In the genomic region with DNA sequence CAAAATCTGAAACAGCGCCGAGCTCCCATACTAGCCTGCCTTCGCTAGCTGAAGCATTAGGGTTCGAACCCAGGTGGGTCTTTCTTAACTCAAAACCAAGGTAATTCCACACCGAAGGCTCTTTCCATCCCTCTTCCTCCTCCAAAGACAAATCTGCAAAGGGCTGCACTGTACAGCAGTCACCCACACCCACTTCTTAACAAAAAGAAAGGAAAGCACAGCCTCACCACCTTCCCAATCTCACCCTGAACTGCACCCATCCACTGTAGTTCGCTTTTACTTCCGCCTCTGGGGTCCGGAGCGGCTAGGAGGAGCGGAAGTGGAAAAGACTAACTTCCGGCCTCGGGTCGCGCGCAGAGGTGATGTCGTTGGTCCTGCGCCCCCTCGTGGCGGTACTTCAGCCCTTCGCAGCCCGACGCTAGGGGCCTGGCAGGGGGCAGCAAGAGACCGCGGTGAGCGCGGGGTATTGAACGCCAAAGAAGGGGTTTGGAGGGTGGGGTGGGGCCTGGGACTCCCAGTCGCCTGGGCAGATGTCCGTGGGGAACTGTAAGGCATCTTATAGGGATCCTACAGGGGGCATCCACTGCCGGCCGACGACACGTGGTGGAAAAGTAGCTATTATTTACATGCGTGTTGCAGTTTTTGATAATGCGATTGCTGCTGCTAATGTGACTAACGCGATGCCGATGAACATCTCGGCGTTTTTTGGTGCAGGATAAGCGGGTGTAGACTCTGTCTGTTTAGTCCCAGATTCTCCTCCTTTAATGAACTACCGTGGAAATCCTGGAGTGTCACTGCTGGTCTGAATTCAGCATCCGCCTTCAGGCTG, we compare ENCODE assay signal across 1 cellular context.
TF ChIP-seq lines count a peak whose summit lies in the region.

A gene with protein sequence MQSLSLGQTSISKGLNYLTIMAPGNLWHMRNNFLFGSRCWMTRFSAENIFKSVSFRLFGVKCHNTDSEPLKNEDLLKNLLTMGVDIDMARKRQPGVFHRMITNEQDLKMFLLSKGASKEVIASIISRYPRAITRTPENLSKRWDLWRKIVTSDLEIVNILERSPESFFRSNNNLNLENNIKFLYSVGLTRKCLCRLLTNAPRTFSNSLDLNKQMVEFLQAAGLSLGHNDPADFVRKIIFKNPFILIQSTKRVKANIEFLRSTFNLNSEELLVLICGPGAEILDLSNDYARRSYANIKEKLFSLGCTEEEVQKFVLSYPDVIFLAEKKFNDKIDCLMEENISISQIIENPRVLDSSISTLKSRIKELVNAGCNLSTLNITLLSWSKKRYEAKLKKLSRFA (minus strand): TSS at position 290 of the 829 bp plus-strand sequence. CDS start 619 bp downstream, outside the sequence.

TF ChIP-seq in IMR-90, 13 proteins besides CTCF, POLR2A, EP300 and RAD21:
- TF ChIP-seq, protein P1, sequence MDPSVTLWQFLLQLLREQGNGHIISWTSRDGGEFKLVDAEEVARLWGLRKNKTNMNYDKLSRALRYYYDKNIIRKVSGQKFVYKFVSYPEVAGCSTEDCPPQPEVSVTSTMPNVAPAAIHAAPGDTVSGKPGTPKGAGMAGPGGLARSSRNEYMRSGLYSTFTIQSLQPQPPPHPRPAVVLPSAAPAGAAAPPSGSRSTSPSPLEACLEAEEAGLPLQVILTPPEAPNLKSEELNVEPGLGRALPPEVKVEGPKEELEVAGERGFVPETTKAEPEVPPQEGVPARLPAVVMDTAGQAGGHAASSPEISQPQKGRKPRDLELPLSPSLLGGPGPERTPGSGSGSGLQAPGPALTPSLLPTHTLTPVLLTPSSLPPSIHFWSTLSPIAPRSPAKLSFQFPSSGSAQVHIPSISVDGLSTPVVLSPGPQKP (IDR thresholded peaks at IDR 0.05; ENCODE audit: borderline replicate concordance, low read depth, low read length) = no peak
- TF ChIP-seq MXI1 (IDR thresholded peaks at IDR 0.05; ENCODE audit: borderline replicate concordance, low read depth, low read length) (peak; percentile 66; the same call in 1 of the 2 replicates), SMC3 (IDR thresholded peaks at IDR 0.05; ENCODE audit: low read depth, low read length) (peak; percentile 78), BHLHE40 (IDR thresholded peaks at IDR 0.05; ENCODE audit: low read depth, low read length) (no peak), RCOR1 (IDR thresholded peaks at IDR 0.05; ENCODE audit: insufficient replicate concordance, low read length) (peak; percentile 46)
- TF ChIP-seq, protein P2, sequence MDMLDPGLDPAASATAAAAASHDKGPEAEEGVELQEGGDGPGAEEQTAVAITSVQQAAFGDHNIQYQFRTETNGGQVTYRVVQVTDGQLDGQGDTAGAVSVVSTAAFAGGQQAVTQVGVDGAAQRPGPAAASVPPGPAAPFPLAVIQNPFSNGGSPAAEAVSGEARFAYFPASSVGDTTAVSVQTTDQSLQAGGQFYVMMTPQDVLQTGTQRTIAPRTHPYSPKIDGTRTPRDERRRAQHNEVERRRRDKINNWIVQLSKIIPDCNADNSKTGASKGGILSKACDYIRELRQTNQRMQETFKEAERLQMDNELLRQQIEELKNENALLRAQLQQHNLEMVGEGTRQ (IDR thresholded peaks at IDR 0.05; ENCODE audit: low read depth, low read length) = 0 out of 2 replicates have a peak, but pooled peaks have one; percentile 3
